ENCODE assay signal across 8 cellular contexts in genomic region chr2:204452464-204453023, GRCh38.
DNase-seq lines count a peak whose midpoint lies in the region; ATAC-seq and TF ChIP-seq lines count a peak whose summit lies in the region.

No MANE protein-coding gene starts in this region.

- H3K9me2 ChIP-seq in GM23338 (ENCODE audit: insufficient read depth), result no peaks in the 10 kb centered on the region

- peaks cover 6% of the 10 kb centered on the region; the same call in 2 of the 3 replicates for H3K4me1 Mint-ChIP-seq in GM23338

- no peaks in the 10 kb centered on the region for H3K9me3 ChIP-seq in psoas muscle

- DNase-seq in GM23338 (ENCODE audit: low spot score), result peak; percentile 60
- DNase-seq in RKO (ENCODE audit: low spot score), result peak; percentile 62
- peak; percentile 89 to 94 for DNase-seq in foreskin keratinocyte
- peak in 1 of 2 donors; percentile 14 for DNase-seq in psoas muscle
- DNase-seq in DMS114 treated with DMSO at 0.1 percent for 48 hours (lab: John Stamatoyannopoulos, UW; ENCODE audit: unreplicated experiment), result no peak
- no peak for DNase-seq in SKM-1 treated with dmso at 0.1 percent for 144 hours (lab: John Stamatoyannopoulos, UW; ENCODE audit: unreplicated experiment)
- no peak for DNase-seq in dorsolateral prefrontal cortex
- no peak for DNase-seq in GDM1 (lab: John Stamatoyannopoulos, UW)

- no peaks in the 10 kb centered on the region for H3K27me3 Mint-ChIP-seq in GM23338 (ENCODE audit: insufficient read depth, low read depth, poor library complexity)

- H3K4me2 ChIP-seq in GM23338, result no peak overlapping the region

- no peaks in the 10 kb centered on the region for H4K20me1 ChIP-seq in GM23338 (replicated peaks; ENCODE audit: insufficient read depth)

- TF ChIP-seq CTCF in GM23338 (conservative IDR thresholded peaks at IDR 0.05; ENCODE audit: low read depth in 2 of 2) (no peak), foreskin keratinocyte (conservative IDR thresholded peaks at IDR 0.05) (no peak), psoas muscle (IDR thresholded peaks at IDR 0.05) (no peak), dorsolateral prefrontal cortex (IDR thresholded peaks at IDR 0.05 in 54 of 56, conservative IDR thresholded peaks at IDR 0.05 in 2 of 56; ENCODE audit: low read depth in 1 of 56, partially characterized antibody in 56 of 56) (no peak)

- no peaks in the 10 kb centered on the region for H3K79me2 ChIP-seq in GM23338 (replicated peaks; ENCODE audit: insufficient read depth)

- no peaks in the 10 kb centered on the region; the same call in 2 of the 3 replicates for H3K9me3 Mint-ChIP-seq in GM23338

- no peak overlapping the region for H2AFZ ChIP-seq in GM23338

- no peaks in the 10 kb centered on the region for H3K27me3 ChIP-seq in GM23338 (ENCODE audit: insufficient read depth)
- H3K27me3 ChIP-seq in foreskin keratinocyte, result no peaks in the 10 kb centered on the region
- H3K27me3 ChIP-seq in psoas muscle (ENCODE audit: insufficient read depth in 3 of 3, low read length in 2 of 3), result no peaks in the 10 kb centered on the region
- no peaks in the 10 kb centered on the region for H3K27me3 ChIP-seq in dorsolateral prefrontal cortex

- H3K4me3 ChIP-seq in GM23338, result no peak overlapping the region
- H3K4me3 ChIP-seq in psoas muscle, result no peak overlapping the region
- no peak overlapping the region for H3K4me3 ChIP-seq in dorsolateral prefrontal cortex

- no peak overlapping the region for H3K4me3 Mint-ChIP-seq in GM23338

- H3K36me3 Mint-ChIP-seq in GM23338 (ENCODE audit: low read depth), result no peaks in the 10 kb centered on the region

- intact Hi-C loops in psoas muscle (cut with DNase I), result no loop called here
- intact Hi-C loops in dorsolateral prefrontal cortex (cut with DNase I), result no loop called here

- no peaks in the 10 kb centered on the region for H3F3A ChIP-seq in GM23338 (replicated peaks; ENCODE audit: low read depth)

- WGBS in psoas muscle, 3 donors, result 7 to 14% (median 10%) methylated on average over 7 of the region's 7 CpGs

- peak; percentile 49 for ATAC-seq in GM23338
- peak; percentile 87 for ATAC-seq in foreskin keratinocyte
- ATAC-seq in psoas muscle, result peak; percentile 55 to 67 (median 63)

- H3K36me3 ChIP-seq in GM23338 (ENCODE audit: insufficient read depth) (no peaks in the 10 kb centered on the region), psoas muscle (ENCODE audit: insufficient read depth in 1 of 2, low read depth in 1 of 2) (no peaks in the 10 kb centered on the region)

- peak overlapping the region; percentile 61; the same call in 1 of the 2 replicates for H3K27ac Mint-ChIP-seq in GM23338

- H3K4me1 ChIP-seq in GM23338 (ENCODE audit: insufficient read depth) (no peaks in the 10 kb centered on the region), foreskin keratinocyte (no peaks in the 10 kb centered on the region), psoas muscle (no peaks in the 10 kb centered on the region)

- H3K27ac ChIP-seq in GM23338 (ENCODE audit: low read depth) (no peak overlapping the region; the same call in 1 of the 2 replicates), foreskin keratinocyte (no peak overlapping the region), psoas muscle (peak overlapping the region; percentile 48), dorsolateral prefrontal cortex (peak overlapping the region in 12 of 59 donors; percentile 6 to 46 (median 19))

TF ChIP-seq in GM23338, 12 proteins besides CTCF, POLR2A, EP300 and RAD21 (continues in another document):
- TF ChIP-seq ZNF462 (CRISPR knock-in tag; IDR thresholded peaks at IDR 0.05), result no peak
- TF ChIP-seq EZH2 (IDR thresholded peaks at IDR 0.05; ENCODE audit: low read depth, unreplicated experiment), result no peak
- TF ChIP-seq NANOG (IDR thresholded peaks at IDR 0.05; ENCODE audit: borderline replicate concordance), result no peak
- TF ChIP-seq REST (IDR thresholded peaks at IDR 0.05; ENCODE audit: unreplicated experiment), result no peak
- TF ChIP-seq ZNF331 (CRISPR knock-in tag; IDR thresholded peaks at IDR 0.05; ENCODE audit: low read depth), result no peak
- no peak for TF ChIP-seq ZNF114 (CRISPR knock-in tag; IDR thresholded peaks at IDR 0.05)
- no peak for TF ChIP-seq EZH2phosphoT487 (IDR thresholded peaks at IDR 0.05; ENCODE audit: unreplicated experiment)
- TF ChIP-seq JUNB (IDR thresholded peaks at IDR 0.05; ENCODE audit: unreplicated experiment), result no peak
- no peak for TF ChIP-seq STAT1 (IDR thresholded peaks at IDR 0.05; ENCODE audit: unreplicated experiment)
- no peak for TF ChIP-seq CREB1 (CRISPR knock-in tag; IDR thresholded peaks at IDR 0.05; ENCODE audit: low read depth)

Comparison
In these comparisons a context has a peak if more than half of its experiments do, and no peak if none do; other contexts are left out.
1. DNase-seq: peak in GM23338 (single experiment), RKO (single experiment) and foreskin keratinocyte (2 of 2); none in DMS114 treated with DMSO at 0.1 percent for 48 hours (single experiment), SKM-1 treated with dmso at 0.1 percent for 144 hours (single experiment), dorsolateral prefrontal cortex (0 of 10) and GDM1 (single experiment).
2. Peak in every context shown above with its lines, with median percentiles within 50 percentile points of each other: ATAC-seq.